In the genomic region with DNA sequence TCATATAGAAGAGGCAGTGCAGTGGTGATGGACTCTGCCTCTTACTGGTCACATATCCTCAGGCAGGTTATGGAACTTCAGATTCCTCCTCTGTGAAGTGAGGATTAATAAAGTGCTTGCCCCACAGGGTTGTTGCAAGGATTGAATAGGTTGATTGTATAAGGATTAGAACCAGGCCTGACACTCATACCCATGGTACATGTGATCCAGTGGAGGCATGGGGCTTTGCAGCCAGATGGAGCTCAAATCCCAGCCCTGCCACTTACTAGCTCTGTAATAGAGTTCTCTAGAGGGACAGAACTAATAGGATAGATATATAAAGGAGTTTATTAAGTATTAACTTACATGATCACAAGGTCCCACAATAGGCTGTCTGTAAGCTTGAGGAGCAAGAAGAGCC, we compare ENCODE assay signal across 28 cellular contexts.
"Had no signal": no experiment of that assay in that cellular context is flagged by ENCODE, and none has a peak within 500 bp of the region (broad histone marks: within the 10 kb centered on the region; RNA-seq: fewer than 3 reads in every experiment).

No MANE protein-coding gene starts in this region.

- H3K9me3 ChIP-seq: ascending aorta, body of pancreas, Peyer's patch had no signal

- H3K4me2 ChIP-seq: KMS-11 had no signal

- H3K27ac ChIP-seq: ascending aorta, body of pancreas, KMS-11, Peyer's patch, VCaP had no signal

- H3K36me3 ChIP-seq: ascending aorta, Peyer's patch had no signal

- H3K27me3 ChIP-seq: ascending aorta, body of pancreas, Peyer's patch had no signal

- H3K9ac ChIP-seq: KMS-11 had no signal

- H3K4me1 ChIP-seq: body of pancreas, Peyer's patch had no signal

- H3K4me3 ChIP-seq: ascending aorta, body of pancreas, Peyer's patch had no signal

- DNase-seq: activated CD4-positive, alpha-beta T cell treated with anti-CD3 and anti-CD28 coated beads for 36 hours; activated CD8-positive, alpha-beta memory T cell treated with anti-CD3 and anti-CD28 coated beads, Interleukin-2, amount 50 U/mL, for 48 hours; activated CD8-positive, alpha-beta T cell treated with anti-CD3 and anti-CD28 coated beads, Interleukin-2, amount 10 ng/mL, durations not matched to agents 7 days and 5 days; activated effector memory CD4-positive, alpha-beta T cell treated with anti-CD3 and anti-CD28 coated beads, Interleukin-2, amount 50 U/mL, for 16 hours; activated naive CD4-positive, alpha-beta T cell treated with Interleukin-2 at 50 U/mL for 16 hours; activated naive CD8-positive, alpha-beta T cell treated with anti-CD3 and anti-CD28 coated beads, Interleukin-2, amount 50 U/mL, for 24 hours; activated T-cell treated with anti-CD3 and anti-CD28 coated beads, Interleukin-2, amount 50 U/mL, for 1 hour; amniotic stem cell; body of pancreas; MV-4-11; NCI-H1092 treated with DMSO at 0.1 percent for 48 hours; NCI-H1417 treated with DMSO at 0.1 percent for 48 hours; NCI-H1694; NCI-H2029 treated with DMSO at 0.1 percent for 48 hours; NCI-H345; NCI-H510A; NCI-H526 treated with DMSO at 0.1 percent for 48 hours; NCI-H82; NK-92 treated with Interleukin-12 subunit alpha and Interleukin-12 subunit beta, amount 100 ng/mL, for 24 hours; OCI-M1; Peyer's patch; SHP77 treated with DMSO at 0.1 percent for 48 hours; T-cell; T-helper 2 cell; T1000 had no signal
